ENCODE assay signal across 8 cellular contexts in genomic region chr16:2968738-2969544, GRCh38. TPM values are rescaled to one million over a fixed set of nuclear protein-coding genes. Genes with fewer than 3 reads are reported as not detected.
DNase-seq lines count a peak whose midpoint lies in the region; ATAC-seq and TF ChIP-seq lines count a peak whose summit lies in the region.

TSS of gene PAQR4 (plus strand) at chr16:2969348. CDS start at chr16:2969675, 327 bp downstream.

- no peak for TF ChIP-seq CTCF in brain microvascular endothelial cell (IDR thresholded peaks at IDR 0.05; ENCODE audit: low read depth, low read length, missing control alignments)

- DNase-seq in A172 (ENCODE audit: low spot score) (peak; percentile 79), NCI-H2107 (lab: John Stamatoyannopoulos, UW) (peak; percentile 76), UCSD-AML1 (lab: John Stamatoyannopoulos, UW; ENCODE audit: unreplicated experiment) (peak; percentile 91), brain microvascular endothelial cell (peak; percentile 60), skeletal muscle cell (ENCODE audit: low read depth) (peak; percentile 39)

- H3K36me3 ChIP-seq in brain microvascular endothelial cell (replicated peaks) (no peaks in the 10 kb centered on the region), iPS-15b (ENCODE audit: control insufficient read depth, insufficient read depth, low read length) (peaks cover 24% of the 10 kb centered on the region)

- H3K27me3 ChIP-seq in brain microvascular endothelial cell (replicated peaks) (peaks cover 35% of the 10 kb centered on the region), iPS-15b (ENCODE audit: control insufficient read depth, insufficient read depth, low read length) (peaks cover 4% of the 10 kb centered on the region)

- peak; percentile 67 for ATAC-seq in GM18520 (IDR thresholded peaks at IDR 0.05; ENCODE audit: unreplicated experiment)
- ATAC-seq in HG03039 (IDR thresholded peaks at IDR 0.05; ENCODE audit: unreplicated experiment) = peak; percentile 70

- H3K4me1 ChIP-seq in iPS-15b (ENCODE audit: control insufficient read depth, insufficient read depth, low read length) = peaks cover 5% of the 10 kb centered on the region

- no peaks in the 10 kb centered on the region for H3K9me3 ChIP-seq in iPS-15b (ENCODE audit: control insufficient read depth, insufficient read depth, low read length)

- in situ Hi-C loops in brain microvascular endothelial cell (cut with HindIII; ENCODE audit: low pct_ligation_motif_present, low sequenced_read_pairs) = no loop called here

- H3K9ac ChIP-seq in iPS-15b (ENCODE audit: low read depth, low read length) = peak within 1 kb of the TSS; percentile 60

- no peak within 1 kb of the TSS for H3K27ac ChIP-seq in brain microvascular endothelial cell

- H3K4me3 ChIP-seq in brain microvascular endothelial cell (ENCODE audit: low read depth, low read length) (peak within 1 kb of the TSS; percentile 51), iPS-15b (ENCODE audit: low read depth, low read length) (peak within 1 kb of the TSS; percentile 72), skeletal muscle cell (ENCODE audit: low read depth, low read length) (peak within 1 kb of the TSS; percentile 67)

RNA-seq across cellular contexts. Expression of gene PAQR4, which starts in this region (rescaled TPM):
- total RNA-seq in A172 (2014; rRNA removed; shearing (Covaris generic)) = 39.2 and 47.4 TPM in 2 replicates

Comparison
In these comparisons a context has a peak if more than half of its experiments do, and no peak if none do; other contexts are left out.
1. DNase-seq: peak in every context shown above with its lines; median percentile 91 in UCSD-AML1; 79 in A172; 76 in NCI-H2107; 60 in brain microvascular endothelial cell; 39 in skeletal muscle cell.